ENCODE assay signal across 8 cellular contexts in genomic region chr14:55130194-55130550, GRCh38. TPM values are rescaled to one million over a fixed set of nuclear protein-coding genes. Genes with fewer than 3 reads are reported as not detected.
DNase-seq lines count a peak whose midpoint lies in the region; ATAC-seq and TF ChIP-seq lines count a peak whose summit lies in the region.

No MANE protein-coding gene starts in this region.

- DNase-seq in SJSA1 (ENCODE audit: low read depth in 1 of 2, low spot score in 2 of 2) (peak in 1 of 2 experiments; percentile 50), gastrocnemius medialis (no peak), NCI-H2081 treated with DMSO at 0.1 percent for 48 hours (lab: John Stamatoyannopoulos, UW) (no peak), RKO (ENCODE audit: low spot score) (no peak), ecto neural progenitor cell (ENCODE audit: low spot score) (no peak)

- TF ChIP-seq EP300 in gastroesophageal sphincter (IDR thresholded peaks at IDR 0.05), result no peak

- in situ Hi-C loops in gastrocnemius medialis (cut with MboI; ENCODE audit: low sequenced_read_pairs in 4 of 4), result no loop called here

- TF ChIP-seq POLR2A in gastroesophageal sphincter (IDR thresholded peaks at IDR 0.05) (no peak), gastrocnemius medialis (IDR thresholded peaks at IDR 0.05) (no peak)

- ATAC-seq in gastroesophageal sphincter (no peak), gastrocnemius medialis (peak in 1 of 2 donors; percentile 15), GM21576 (IDR thresholded peaks at IDR 0.05; ENCODE audit: unreplicated experiment) (no peak)

- H3K36me3 ChIP-seq in SJSA1 (peaks cover 40% of the 10 kb centered on the region), gastroesophageal sphincter (no peaks in the 10 kb centered on the region), gastrocnemius medialis (no peaks in the 10 kb centered on the region)

- no peaks in the 10 kb centered on the region for H3K27me3 ChIP-seq in SJSA1 (replicated peaks)
- H3K27me3 ChIP-seq in gastroesophageal sphincter, result no peaks in the 10 kb centered on the region
- H3K27me3 ChIP-seq in gastrocnemius medialis, result peaks cover 0 to 6% (median 0%) of the 10 kb centered on the region in 3 donors

- H3K4me1 ChIP-seq in SJSA1 (replicated peaks) (peaks cover 70% of the 10 kb centered on the region), gastroesophageal sphincter (peaks cover 0 to 87% (median 15%) of the 10 kb centered on the region in 3 donors), gastrocnemius medialis (peaks cover 2 to 18% of the 10 kb centered on the region in 2 donors)

- H3K9me3 ChIP-seq in SJSA1 (replicated peaks) (no peaks in the 10 kb centered on the region), gastroesophageal sphincter (no peaks in the 10 kb centered on the region), gastrocnemius medialis (no peaks in the 10 kb centered on the region)

- intact Hi-C loops in gastrocnemius medialis (cut with DNase I; ENCODE audit: low total_unique reads), result no loop called here

- peak overlapping the region; percentile 69 for H3K4me3 ChIP-seq in GM08714 (ENCODE audit: low read length)
- peak overlapping the region; percentile 80 for H3K4me3 ChIP-seq in SJSA1
- H3K4me3 ChIP-seq in gastroesophageal sphincter, result peak overlapping the region; percentile 87 to 88
- peak overlapping the region; percentile 62 to 75 (median 69) for H3K4me3 ChIP-seq in gastrocnemius medialis

- peak overlapping the region; percentile 66 for H3K27ac ChIP-seq in SJSA1
- peak overlapping the region; percentile 94 to 98 (median 97) for H3K27ac ChIP-seq in gastroesophageal sphincter
- H3K27ac ChIP-seq in gastrocnemius medialis, result peak overlapping the region; percentile 81 to 88 (median 86)

- TF ChIP-seq CTCF in gastroesophageal sphincter (IDR thresholded peaks at IDR 0.05) (no peak), gastrocnemius medialis (IDR thresholded peaks at IDR 0.05 in 4 of 5, conservative IDR thresholded peaks at IDR 0.05 in 1 of 5) (no peak)

- WGBS in gastroesophageal sphincter (ENCODE audit: low coverage in 1 of 2), 2 donors, result 19% methylated on average over 5 to 9 of the region's 10 CpGs

RNA-seq across cellular contexts. Expression of gene LGALS3, which starts 1.1 kb away (rescaled TPM):
- 179 and 310 TPM in 2 replicates for total RNA-seq in SJSA1 (2014; rRNA removed; shearing (Covaris generic))
- total RNA-seq in gastroesophageal sphincter, result 100 to 1,000 TPM; 253 to 467 (median 361) TPM
- 100 to 1,000 TPM in 1 of 4 donors, 10 to 100 TPM in 3; 68.0 to 124 (median 80.6) TPM for total RNA-seq in gastrocnemius medialis
